11 cellular contexts compared by ENCODE assay signal in genomic region chr12:113261847-113262470, GRCh38. TPM values are rescaled to one million over a fixed set of nuclear protein-coding genes. Genes with fewer than 3 reads are reported as not detected.
A peak's percentile ranks its signal among the peaks of the same experiment; 100 is the strongest.
DNase-seq lines count a peak whose midpoint lies in the region; ATAC-seq and TF ChIP-seq lines count a peak whose summit lies in the region.
"Had no signal": no experiment of that assay in that cellular context is flagged by ENCODE, and none has a peak within 500 bp of the region (broad histone marks: within the 10 kb centered on the region; RNA-seq: fewer than 3 reads in every experiment).

No MANE protein-coding gene starts in this region.

- no peak overlapping the region for H3K4me3 ChIP-seq in lower lobe of right lung
- H3K4me3 ChIP-seq: left lung had no signal

- H3K9me3 ChIP-seq in lower lobe of right lung, result no peaks in the 10 kb centered on the region
- H3K9me3 ChIP-seq: left lung had no signal

- peaks cover 44% of the 10 kb centered on the region for H3K4me1 Mint-ChIP-seq in CD14-positive monocyte
- peaks cover 46% of the 10 kb centered on the region for H3K4me1 Mint-ChIP-seq in activated CD4-positive, alpha-beta memory T cell treated with anti-CD3 and anti-CD28 coated beads for 36 hours (ENCODE audit: low read depth)

- H3K27me3 Mint-ChIP-seq in CD14-positive monocyte (ENCODE audit: low read depth in 3 of 3), result no peaks in the 10 kb centered on the region
- no peaks in the 10 kb centered on the region for H3K27me3 Mint-ChIP-seq in activated CD4-positive, alpha-beta memory T cell treated with anti-CD3 and anti-CD28 coated beads for 36 hours
- H3K27me3 Mint-ChIP-seq: activated B cell treated with CpG ODN at 0.5 μM for 24 hours had no signal

- H3K4me3 Mint-ChIP-seq in CD14-positive monocyte, result no peak overlapping the region
- H3K4me3 Mint-ChIP-seq in activated CD4-positive, alpha-beta memory T cell treated with anti-CD3 and anti-CD28 coated beads for 36 hours, result no peak overlapping the region
- H3K4me3 Mint-ChIP-seq: activated B cell treated with CpG ODN at 0.5 μM for 24 hours had no signal

- DNase-seq in CD14-positive monocyte (ENCODE audit: low spot score), result peak; percentile 38
- DNase-seq in HT1080 (ENCODE audit: low read depth), result peak; percentile 11
- DNase-seq in activated CD4-positive, alpha-beta memory T cell treated with anti-CD3 and anti-CD28 coated beads for 36 hours, result peak; percentile 64
- DNase-seq in lower lobe of right lung, result no peak
- no peak for DNase-seq in NCI-H345 (lab: John Stamatoyannopoulos, UW)
- no peak for DNase-seq in activated gamma-delta T cell treated with Interleukin-2 at 50 U/mL for 16 hours
- DNase-seq in midbrain (lab: John Stamatoyannopoulos, UW), result no peak
- DNase-seq: activated B cell treated with CpG ODN at 0.5 μM for 24 hours; effector CD8-positive, alpha-beta T cell had no signal

- H3K27ac Mint-ChIP-seq in CD14-positive monocyte, result peak overlapping the region; percentile 59 to 85 (median 78)
- H3K27ac Mint-ChIP-seq in activated CD4-positive, alpha-beta memory T cell treated with anti-CD3 and anti-CD28 coated beads for 36 hours, result peak overlapping the region; percentile 51
- H3K27ac Mint-ChIP-seq: activated B cell treated with CpG ODN at 0.5 μM for 24 hours had no signal

- POLR2A ChIA-PET in activated CD4-positive, alpha-beta memory T cell treated with anti-CD3 and anti-CD28 coated beads for 36 hours (lab: Charles Lee), result interaction anchor here (0.9 to 1.8 kb wide), 2 partner anchors 41 to 54 kb away, joined by 4 to 5 read pairs; partner anchors contain the start of gene TPCN1

- no peaks in the 10 kb centered on the region for H3K9me3 Mint-ChIP-seq in CD14-positive monocyte
- no peaks in the 10 kb centered on the region for H3K9me3 Mint-ChIP-seq in activated CD4-positive, alpha-beta memory T cell treated with anti-CD3 and anti-CD28 coated beads for 36 hours
- H3K9me3 Mint-ChIP-seq: activated B cell treated with CpG ODN at 0.5 μM for 24 hours had no signal

- CTCF ChIA-PET in activated CD4-positive, alpha-beta memory T cell treated with anti-CD3 and anti-CD28 coated beads for 36 hours (lab: Charles Lee), result interaction anchor here (0.6 to 1.2 kb wide), 2 partner anchors 32 to 73 kb away, joined by 3 to 4 read pairs; partner anchors contain the start of gene SLC8B1

- H3K27ac ChIP-seq in lower lobe of right lung, result peak overlapping the region; percentile 12

- peaks cover 45% of the 10 kb centered on the region for H3K4me1 ChIP-seq in lower lobe of right lung

- no peaks in the 10 kb centered on the region for H3K27me3 ChIP-seq in lower lobe of right lung (ENCODE audit: low read depth)
- H3K27me3 ChIP-seq: left lung had no signal

- H3K36me3 ChIP-seq in lower lobe of right lung, result peaks cover 25% of the 10 kb centered on the region

- ATAC-seq in lower lobe of right lung (no peak), HG03135 (IDR thresholded peaks at IDR 0.05; ENCODE audit: unreplicated experiment) (no peak)
- ATAC-seq: left lung had no signal

- TF ChIP-seq CTCF in CD14-positive monocyte (IDR thresholded peaks at IDR 0.05) (no peak), lower lobe of right lung (IDR thresholded peaks at IDR 0.05) (no peak)

- H3K36me3 Mint-ChIP-seq in CD14-positive monocyte, result peaks cover 37 to 69% of the 10 kb centered on the region in 2 donors
- peaks cover 32% of the 10 kb centered on the region for H3K36me3 Mint-ChIP-seq in activated CD4-positive, alpha-beta memory T cell treated with anti-CD3 and anti-CD28 coated beads for 36 hours

- intact Hi-C loops in CD14-positive monocyte (cut with micrococcal nuclease) (no loop called here), lower lobe of right lung (cut with DNase I) (no loop called here)
- intact Hi-C loops in activated CD4-positive, alpha-beta memory T cell treated with anti-CD3 and anti-CD28 coated beads for 36 hours (cut with micrococcal nuclease), result loop anchor here (2.0 to 5.0 kb wide), 3 partner anchors 29 to 55 kb away; no protein-coding TSS in a partner anchor

RNA-seq across cellular contexts. Expression of gene TPCN1, which starts 40.7 kb away (rescaled TPM):
- 10 to 100 TPM; 20.4 to 34.9 TPM for polyA plus RNA-seq in CD14-positive monocyte
- total RNA-seq in HT1080 (2014; rRNA removed; shearing (Covaris generic)), result 10.2 and 12.1 TPM in 2 replicates
- 16.6 and 17.0 TPM in 2 replicates for polyA plus RNA-seq in HT1080 (2015; cell fraction: cytosol; rRNA removed)
- polyA plus RNA-seq in HT1080 (2015; cell fraction: nucleus; rRNA removed), result 54.1 and 64.8 TPM in 2 replicates
- 10 to 100 TPM; 44.0 to 51.6 TPM for total RNA-seq in activated CD4-positive, alpha-beta memory T cell treated with anti-CD3 and anti-CD28 coated beads for 36 hours
- 68.1 TPM for total RNA-seq in lower lobe of right lung

Comparison
In these comparisons a context has a peak if more than half of its experiments do, and no peak if none do; other contexts are left out.
1. DNase-seq: peak in CD14-positive monocyte (single experiment), HT1080 (single experiment) and activated CD4-positive, alpha-beta memory T cell treated with anti-CD3 and anti-CD28 coated beads for 36 hours (single experiment); none in lower lobe of right lung (single experiment), NCI-H345 (single experiment), activated gamma-delta T cell treated with Interleukin-2 at 50 U/mL for 16 hours (single experiment) and midbrain (single experiment).